Comparison of ENCODE assay signal across 8 cellular contexts in the genomic region with DNA sequence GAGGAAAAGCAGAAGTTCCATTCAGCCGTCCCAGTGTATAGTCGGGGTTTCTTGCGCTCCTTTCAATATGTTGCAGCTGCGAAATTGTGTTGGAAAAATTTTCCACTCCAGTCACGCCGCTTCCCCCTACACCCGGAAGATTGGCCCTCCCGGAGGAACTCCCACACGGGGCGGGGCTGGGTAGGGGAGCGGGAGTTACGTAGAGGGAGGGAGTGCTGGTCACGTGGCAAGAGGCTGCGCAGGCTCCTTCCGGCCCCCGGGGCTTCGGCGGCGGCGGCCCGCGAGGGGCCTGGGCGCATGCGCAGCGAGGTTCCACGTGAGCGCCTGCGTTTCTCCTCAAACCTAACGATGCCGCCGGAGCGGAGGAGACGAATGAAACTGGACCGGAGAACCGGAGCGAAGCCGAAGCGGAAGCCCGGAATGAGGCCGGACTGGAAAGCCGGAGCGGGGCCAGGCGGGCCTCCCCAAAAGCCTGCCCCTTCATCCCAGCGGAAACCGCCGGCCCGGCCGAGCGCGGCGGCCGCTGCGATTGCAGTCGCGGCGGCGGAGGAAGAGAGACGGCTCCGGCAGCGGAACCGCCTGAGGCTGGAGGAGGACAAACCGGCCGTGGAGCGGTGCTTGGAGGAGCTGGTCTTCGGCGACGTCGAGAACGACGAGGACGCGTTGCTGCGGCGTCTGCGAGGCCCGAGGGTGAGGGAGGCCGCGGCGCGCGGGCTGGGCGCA. TPM values are rescaled to one million over a fixed set of nuclear protein-coding genes. Genes with fewer than 3 reads are reported as not detected.
DNase-seq lines count a peak whose midpoint lies in the region; ATAC-seq and TF ChIP-seq lines count a peak whose summit lies in the region.

A gene (plus strand): TSS at position 310 of the 723 bp plus-strand sequence. CDS start 39 bp downstream, at position 349.

- H3K27me3 ChIP-seq in adipocyte (replicated peaks; ENCODE audit: control insufficient read depth, insufficient read depth, low read length), result no peaks in the 10 kb centered on the region
- no peaks in the 10 kb centered on the region for H3K27me3 ChIP-seq in heart left ventricle
- H3K27me3 ChIP-seq in transverse colon, result no peaks in the 10 kb centered on the region

- ATAC-seq in HG02852 (IDR thresholded peaks at IDR 0.05; ENCODE audit: unreplicated experiment), result peak; percentile 64
- ATAC-seq in heart left ventricle, result peak; percentile 95 to 99 (median 97)

- WGBS in heart left ventricle, 4 donors, result 0 to 1% (median 1%) methylated on average over 14 to 82 of the region's 82 CpGs
- 0% methylated on average over 77 of the region's 82 CpGs; no CpG with 5 or more reads in 1 of the 2 donors for WGBS in transverse colon (ENCODE audit: low coverage in 1 of 2), 2 donors

- intact Hi-C loops in heart left ventricle (cut with DNase I) (no loop called here), transverse colon (cut with DNase I; ENCODE audit: low total_unique reads) (no loop called here)

- in situ Hi-C loops in GM13976 (cut with MboI; ENCODE audit: low sequenced_read_pairs, unreplicated experiment), result no loop called here
- in situ Hi-C loops in transverse colon (cut with MboI; ENCODE audit: low pct_ligation_motif_present in 1 of 4, low pct_unique_long_range_greater_than_20kb in 1 of 4, low sequenced_read_pairs in 3 of 4), result no loop called here

- TF ChIP-seq EP300 in transverse colon (IDR thresholded peaks at IDR 0.05; ENCODE audit: low read depth), result no peak

- TF ChIP-seq POLR2A in heart left ventricle (IDR thresholded peaks at IDR 0.05) (peak in 1 of 2 donors; percentile 51), transverse colon (IDR thresholded peaks at IDR 0.05) (peak; percentile 65)

- TF ChIP-seq CTCF in GM13976 (IDR thresholded peaks at IDR 0.05; ENCODE audit: borderline replicate concordance, control extremely low read depth, extremely low read depth, insufficient read depth, missing control alignments) (no peak), heart left ventricle (IDR thresholded peaks at IDR 0.05) (no peak), transverse colon (IDR thresholded peaks at IDR 0.05) (no peak)

- H3K9me3 ChIP-seq in adipocyte (ENCODE audit: control insufficient read depth, low read length) (no peaks in the 10 kb centered on the region), heart left ventricle (no peaks in the 10 kb centered on the region), transverse colon (no peaks in the 10 kb centered on the region)

- H3K4me1 ChIP-seq in adipocyte (ENCODE audit: control insufficient read depth, insufficient read depth, low read length) (peaks cover 52% of the 10 kb centered on the region), heart left ventricle (peaks cover 6 to 59% (median 43%) of the 10 kb centered on the region in 12 donors), transverse colon (peaks cover 0 to 57% (median 29%) of the 10 kb centered on the region in 4 donors)

- H3K9ac ChIP-seq in adipocyte (ENCODE audit: low read length), result peak within 1 kb of the TSS; percentile 94

- H3K4me3 ChIP-seq in adipocyte (ENCODE audit: low read length) (peak within 1 kb of the TSS; percentile 86), heart left ventricle (peak within 1 kb of the TSS; percentile 70 to 100 (median 90)), transverse colon (peak within 1 kb of the TSS; percentile 82 to 99 (median 94))

- H3K36me3 ChIP-seq in adipocyte (ENCODE audit: control insufficient read depth, insufficient read depth, low read length, severe bottlenecking) (peaks cover 12% of the 10 kb centered on the region), heart left ventricle (peaks cover 0 to 56% (median 31%) of the 10 kb centered on the region in 9 donors), transverse colon (peaks cover 0 to 12% (median 0%) of the 10 kb centered on the region in 4 donors)

- H3K27ac ChIP-seq in heart left ventricle (peak within 1 kb of the TSS; percentile 90 to 99 (median 96)), transverse colon (peak within 1 kb of the TSS; percentile 97 to 99 (median 98))

- DNase-seq in GM13976 (ENCODE audit: low spot score) (peak; percentile 97), NCI-H1436 treated with DMSO at 0.1 percent for 48 hours (lab: John Stamatoyannopoulos, UW) (peak; percentile 89), T follicular helper cell (ENCODE audit: low read depth) (peak; percentile 95), adipocyte (ENCODE audit: low read depth) (peak; percentile 99), heart left ventricle (peak; percentile 98 to 99 (median 98)), pons (ENCODE audit: low spot score) (peak; percentile 98), transverse colon (peak; percentile 98)

RNA-seq across cellular contexts. Expression of the gene that starts here (rescaled TPM):
- 10 to 100 TPM in 3 of 9 donors, 1 to 10 TPM in 6; 5.3 to 13.5 (median 8.1) TPM for total RNA-seq in heart left ventricle
- polyA plus RNA-seq in heart left ventricle, result 10 to 100 TPM in 1 of 2 donors, 1 to 10 TPM in 1; 5.8 to 16.7 TPM
- total RNA-seq in transverse colon, result 10 to 100 TPM; 13.1 to 33.0 (median 18.8) TPM

Comparison
In these comparisons a context has a peak if more than half of its experiments do, and no peak if none do; other contexts are left out.
1. Peak in every context shown above with its lines: DNase-seq, ATAC-seq, H3K4me3 ChIP-seq and H3K27ac ChIP-seq.